ENCODE assay signal across 19 cellular contexts in genomic region chr19:4689403-4689802, GRCh38.
"Had no signal": no experiment of that assay in that cellular context is flagged by ENCODE, and none has a peak within 500 bp of the region (broad histone marks: within the 10 kb centered on the region; RNA-seq: fewer than 3 reads in every experiment).

No MANE protein-coding gene starts in this region.

- H3K4me3 Mint-ChIP-seq: IgD-negative memory B cell had no signal

- H3K9me3 Mint-ChIP-seq: IgD-negative memory B cell had no signal

- H3K9me3 ChIP-seq: MG63, SJSA1 had no signal

- H3K4me1 Mint-ChIP-seq: IgD-negative memory B cell had no signal

- H3K27me3 Mint-ChIP-seq: IgD-negative memory B cell had no signal

- DNase-seq: KBM-7, MG63, NCI-H1092, NCI-H1105 treated with DMSO at 0.1 percent for 48 hours, NCI-H1417 treated with DMSO at 0.1 percent for 48 hours, NCI-H146, NCI-H1694 treated with DMSO at 0.1 percent for 48 hours, NCI-H1930, NCI-H2081, NCI-H2107, NCI-H2227 treated with DMSO at 0.1 percent for 48 hours, NCI-H524, NCI-H526 treated with DMSO at 0.1 percent for 48 hours, NCI-H748 treated with DMSO at 0.1 percent for 48 hours, RPMI8226, SIG-M5 had no signal

- H3K4me3 ChIP-seq: MG63, SJSA1, SK-N-MC had no signal

- H3K27ac ChIP-seq: SJSA1, SK-N-MC had no signal

- H3K27me3 ChIP-seq: MG63, SJSA1 had no signal
